1 cellular context compared by ENCODE assay signal in the genomic region with DNA sequence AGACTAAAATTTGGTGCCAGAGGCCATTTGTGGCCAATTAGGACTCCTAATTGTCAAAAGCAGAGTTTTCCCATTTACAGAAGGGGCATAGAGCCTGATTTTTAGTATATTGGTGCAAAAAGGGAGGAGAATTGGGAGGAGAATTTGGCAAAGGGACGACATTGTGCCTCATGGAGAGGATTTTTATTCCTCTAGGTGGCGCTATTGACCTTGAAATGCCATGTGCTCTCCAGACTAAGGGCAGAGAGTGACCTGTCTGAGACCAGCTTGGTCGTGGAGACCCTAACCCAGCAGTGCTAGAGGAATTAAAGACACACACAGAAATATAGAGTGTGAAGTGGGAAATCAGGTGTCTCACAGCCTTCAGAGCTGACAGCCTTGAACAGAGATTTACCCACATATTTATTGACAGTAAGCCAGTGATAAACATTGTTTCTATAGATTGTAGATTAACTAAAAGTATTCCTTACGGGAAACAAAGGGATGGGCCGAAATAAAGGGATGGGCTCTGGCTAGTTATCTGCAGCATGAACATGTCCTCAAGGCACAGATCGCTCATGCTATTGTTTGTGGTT.
TF ChIP-seq lines count a peak whose summit lies in the region.

No MANE protein-coding gene starts in this region.

TF ChIP-seq in H1, 55 proteins besides CTCF, POLR2A, EP300 and RAD21:
- TF ChIP-seq, protein P1, sequence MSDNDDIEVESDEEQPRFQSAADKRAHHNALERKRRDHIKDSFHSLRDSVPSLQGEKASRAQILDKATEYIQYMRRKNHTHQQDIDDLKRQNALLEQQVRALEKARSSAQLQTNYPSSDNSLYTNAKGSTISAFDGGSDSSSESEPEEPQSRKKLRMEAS (IDR thresholded peaks at IDR 0.05) = peak; percentile 76
